ENCODE assay signal across 14 cellular contexts in the genomic region with DNA sequence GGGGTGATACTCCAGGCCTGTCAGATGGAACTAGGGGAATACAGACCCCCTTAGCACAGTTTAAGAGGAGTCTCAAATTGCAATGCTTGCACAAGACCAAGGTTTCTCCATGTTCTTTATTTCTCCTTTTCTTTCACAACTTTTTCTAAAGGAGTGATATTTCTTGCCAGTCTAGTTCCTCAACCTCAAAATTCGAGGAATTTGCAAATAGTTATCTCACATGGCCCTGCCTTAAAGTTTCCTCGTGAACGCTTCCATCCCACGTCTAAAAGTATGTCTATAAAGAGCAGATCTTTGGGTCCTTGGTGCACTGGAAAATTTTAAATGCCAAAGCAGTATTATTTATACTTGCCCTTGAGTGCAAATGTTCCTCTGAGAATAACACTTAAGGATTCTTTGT.
"Had no signal": no experiment of that assay in that cellular context is flagged by ENCODE, and none has a peak within 500 bp of the region (broad histone marks: within the 10 kb centered on the region; RNA-seq: fewer than 3 reads in every experiment).

No MANE protein-coding gene starts in this region.

- H3K4me3 ChIP-seq: body of pancreas, heart left ventricle, uterus had no signal

- ATAC-seq: activated CD4-positive, alpha-beta T cell treated with anti-CD3 and anti-CD28 coated beads for 36 hours; body of pancreas; foreskin keratinocyte; heart left ventricle; left lobe of liver; stimulated activated effector memory CD8-positive, alpha-beta T cell treated with anti-CD3 and anti-CD28 coated beads, Interleukin-12 subunit alpha, Interleukin-12 subunit beta, amount 100 ng/mL, for 72 hours; WTC11 had no signal

- DNase-seq: activated CD4-positive, alpha-beta T cell treated with anti-CD3 and anti-CD28 coated beads for 36 hours; activated CD4-positive, alpha-beta T cell treated with anti-CD3 and anti-CD28 coated beads, Interleukin-2, amount 50 U/mL, for 48 hours; body of pancreas; central memory CD4-positive, alpha-beta T cell; endodermal cell; foreskin keratinocyte; heart left ventricle; kidney; mammary epithelial cell; stimulated activated CD4-positive, alpha-beta T cell treated with anti-CD3 and anti-CD28 coated beads, Interleukin-4, amount 100 ng/mL, for 24 hours; uterus had no signal
